In genomic region chr19:8513687-8514504, GRCh38 we compare ENCODE assay signal across 8 cellular contexts. TPM values are rescaled to one million over a fixed set of nuclear protein-coding genes. Genes with fewer than 3 reads are reported as not detected.
DNase-seq lines count a peak whose midpoint lies in the region; ATAC-seq and FAIRE-seq lines count a peak whose summit lies in the region.

Gene ZNF414, minus strand, starts transcription at chr19:8514167. Its CDS starts 121 bp downstream, at chr19:8514046.

- FAIRE-seq in HTR-8/SVneo (lab: Jason Lieb, UNC), result peak; percentile 96

- POLR2A ChIA-PET in activated CD8-positive, alpha-beta memory T cell treated with anti-CD3 and anti-CD28 coated beads for 36 hours (lab: Charles Lee), result interaction anchor here (0.6 to 2.9 kb wide), 11 partner anchors 11 to 571 kb away, joined by 3 to 31 read pairs (median 5); partner anchors contain the start of genes HNRNPM, MARCHF2, MYO1F and RAB11B

- DNase-seq in COR-L47 (lab: John Stamatoyannopoulos, UW), result peak; percentile 91
- DNase-seq in HTR-8/SVneo (ENCODE audit: insufficient read length, low spot score), result peak; percentile 98
- DNase-seq in NOMO-1 treated with DMSO at 0.1 percent for 48 hours (lab: John Stamatoyannopoulos, UW; ENCODE audit: unreplicated experiment), result peak; percentile 89
- peak; percentile 94 for DNase-seq in effector CD8-positive, alpha-beta T cell (lab: John Stamatoyannopoulos, UW)
- DNase-seq in lung microvascular endothelial cell (ENCODE audit: low read depth in 2 of 2), result peak; percentile 94 to 96
- DNase-seq in stimulated activated CD4-positive, alpha-beta T cell treated with anti-CD3 and anti-CD28 coated beads, TNF-alpha, amount 100 ng/mL, for 4 hours (ENCODE audit: low read depth in 3 of 3), result peak; percentile 94 to 99 (median 96)

- peak; percentile 61 for ATAC-seq in GM21367 (IDR thresholded peaks at IDR 0.05; ENCODE audit: unreplicated experiment)

- CTCF ChIA-PET in activated CD8-positive, alpha-beta memory T cell treated with anti-CD3 and anti-CD28 coated beads for 36 hours (lab: Charles Lee), result interaction anchor here (0.7 to 3.2 kb wide), 12 partner anchors 27 to 103 kb away, joined by 3 to 22 read pairs (median 3); partner anchors contain the start of genes HNRNPM and MARCHF2

RNA-seq across cellular contexts. Expression of gene ZNF414, which starts in this region (rescaled TPM):
- 10 to 100 TPM; 21.4 to 22.2 TPM for total RNA-seq in activated CD8-positive, alpha-beta memory T cell treated with anti-CD3 and anti-CD28 coated beads for 36 hours
- 2.2 and 2.4 TPM in 2 replicates for total RNA-seq in lung microvascular endothelial cell

Comparison
In these comparisons a context has a peak if more than half of its experiments do, and no peak if none do; other contexts are left out.
1. Peak in every context shown above with its lines: DNase-seq and ATAC-seq.